Comparison of ENCODE assay signal across 21 cellular contexts in the genomic region with DNA sequence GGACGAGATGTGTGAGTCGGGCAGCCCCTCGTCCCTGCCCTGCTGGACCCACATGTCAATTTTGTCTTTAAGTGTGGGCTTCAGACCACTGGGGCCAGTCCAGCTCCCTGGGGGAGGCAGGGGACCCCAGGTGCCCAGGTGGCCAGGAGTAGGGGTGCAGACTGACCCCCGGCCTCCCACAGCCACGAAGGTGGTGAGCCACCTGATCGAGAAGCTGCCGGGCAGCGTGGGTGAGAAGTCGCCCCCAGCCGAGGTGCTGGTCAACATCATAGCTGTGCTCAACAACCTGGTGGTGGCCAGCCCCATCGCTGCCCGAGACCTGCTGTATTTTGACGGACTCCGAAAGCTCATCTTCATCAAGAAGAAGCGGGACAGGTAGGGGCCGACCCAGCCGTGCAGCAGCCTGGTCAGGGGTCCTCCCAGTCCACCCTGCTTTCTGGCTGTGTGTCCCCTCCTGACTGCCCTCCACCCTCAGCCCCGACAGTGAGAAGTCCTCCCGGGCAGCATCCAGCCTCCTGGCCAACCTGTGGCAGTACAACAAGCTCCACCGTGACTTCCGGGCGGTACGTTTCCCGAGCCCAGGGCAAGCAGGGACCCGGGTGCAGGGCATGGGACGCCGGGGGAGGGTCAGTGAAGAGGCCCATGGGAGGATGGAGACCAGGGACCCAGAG. TPM values are rescaled to one million over a fixed set of nuclear protein-coding genes. Genes with fewer than 3 reads are reported as not detected.
DNase-seq lines count a peak whose midpoint lies in the region; ATAC-seq, FAIRE-seq and TF ChIP-seq lines count a peak whose summit lies in the region.
"Had no signal": no experiment of that assay in that cellular context is flagged by ENCODE, and none has a peak within 500 bp of the region (broad histone marks: within the 10 kb centered on the region; RNA-seq: fewer than 3 reads in every experiment).

No MANE protein-coding gene starts in this region.

- peaks cover 15% of the 10 kb centered on the region for H3K27me3 ChIP-seq in IMR-90 (ENCODE audit: control insufficient read depth, insufficient read depth, low read length)
- H3K27me3 ChIP-seq in neuronal stem cell (ENCODE audit: control insufficient read depth in 3 of 3, insufficient read depth in 3 of 3, low read depth in 1 of 3, low read length in 3 of 3), result peaks cover 0 to 17% (median 7%) of the 10 kb centered on the region in 3 experiments

- no peaks in the 10 kb centered on the region for H3K9me3 Mint-ChIP-seq in activated T-cell treated with anti-CD3 and anti-CD28 coated beads, Interleukin-2, amount 50 U/mL, for 4 hours
- no peaks in the 10 kb centered on the region for H3K9me3 Mint-ChIP-seq in activated T-cell treated with anti-CD3 and anti-CD28 coated beads, Interleukin-2, amount 50 U/mL, for 72 hours

- no peak overlapping the region for H3K27ac ChIP-seq in IMR-90 (ENCODE audit: insufficient read depth, low read length)
- no peak overlapping the region for H3K27ac ChIP-seq in kidney (ENCODE audit: low read depth in 2 of 2, low read length in 2 of 2)
- no peak overlapping the region for H3K27ac ChIP-seq in neuronal stem cell (replicated peaks; ENCODE audit: low read length)
- H3K27ac ChIP-seq: BLaER1, SJSA1 had no signal

- H3K79me1 ChIP-seq in IMR-90 (ENCODE audit: low read depth in 1 of 2, low read length in 2 of 2) (no peaks in the 10 kb centered on the region), neuronal stem cell (ENCODE audit: low read depth, low read length) (peaks cover 2% of the 10 kb centered on the region)

- no peaks in the 10 kb centered on the region for H3K27me3 Mint-ChIP-seq in activated T-cell treated with anti-CD3 and anti-CD28 coated beads, Interleukin-2, amount 50 U/mL, for 4 hours (ENCODE audit: low read depth)
- H3K27me3 Mint-ChIP-seq in activated T-cell treated with anti-CD3 and anti-CD28 coated beads, Interleukin-2, amount 50 U/mL, for 72 hours (ENCODE audit: low read depth), result peaks cover 10% of the 10 kb centered on the region

- no peaks in the 10 kb centered on the region for H4K20me1 ChIP-seq in IMR-90 (ENCODE audit: insufficient read depth, low read length)

- peak overlapping the region; percentile 41 for H2BK12ac ChIP-seq in neuronal stem cell (ENCODE audit: low read length)

- dilution Hi-C loops in IMR-90 (cut with HindIII; ENCODE audit: low sequenced_read_pairs, unreplicated experiment), result no loop called here

- H3K4ac ChIP-seq in IMR-90 (ENCODE audit: low read depth, low read length), result no peak overlapping the region
- no peak overlapping the region for H3K4ac ChIP-seq in neuronal stem cell (ENCODE audit: low read length)

- POLR2A ChIA-PET in IMR-90 (lab: Charles Lee; ENCODE audit: unreplicated experiment), result no interaction called here

- 95% methylated on average over 24 of the region's 27 CpGs; no CpG with 5 or more reads in 1 of the 2 experiments for WGBS in IMR-90 (ENCODE audit: extremely low coverage in 2 of 2, insufficient read length in 1 of 2), 2 experiments
- WGBS in neuronal stem cell (ENCODE audit: extremely low coverage in 2 of 2, insufficient read length in 2 of 2, insufficient replicate concordance in 1 of 2), 2 donors, result no CpG with 5 or more reads among the region's 27 CpGs

- peaks cover 5% of the 10 kb centered on the region; the same call in 1 of the 2 replicates for H3K9me3 ChIP-seq in IMR-90 (ENCODE audit: control insufficient read depth, insufficient read depth, low read length)
- no peaks in the 10 kb centered on the region for H3K9me3 ChIP-seq in kidney (ENCODE audit: control insufficient read depth in 1 of 2, low read length in 2 of 2)
- peaks cover 0 to 6% of the 10 kb centered on the region in 2 donors for H3K9me3 ChIP-seq in neuronal stem cell (replicated peaks in 1 of 2; ENCODE audit: control insufficient read depth in 2 of 2, insufficient read depth in 1 of 2, low read depth in 1 of 2, low read length in 2 of 2)
- H3K9me3 ChIP-seq: SJSA1 had no signal

- no peak overlapping the region for H3K9ac ChIP-seq in IMR-90 (ENCODE audit: low read depth, low read length)
- no peak overlapping the region for H3K9ac ChIP-seq in kidney (ENCODE audit: low read length in 2 of 2)
- no peak overlapping the region for H3K9ac ChIP-seq in neuronal stem cell (ENCODE audit: low read depth, low read length, poor library complexity)
- H3K9ac ChIP-seq: BLaER1 had no signal

- H2BK20ac ChIP-seq in IMR-90 (ENCODE audit: low read depth, low read length), result no peak overlapping the region

- H2AK5ac ChIP-seq in IMR-90 (ENCODE audit: low read depth, low read length) (no peak overlapping the region), neuronal stem cell (ENCODE audit: low read depth, low read length) (peak overlapping the region; percentile 84)

- no peaks in the 10 kb centered on the region for H3K9me1 ChIP-seq in IMR-90 (ENCODE audit: insufficient read depth, low read length)

- TF ChIP-seq RAD21 in IMR-90 (IDR thresholded peaks at IDR 0.05; ENCODE audit: low read length), result no peak

- no peak overlapping the region for H2BK5ac ChIP-seq in IMR-90 (ENCODE audit: low read depth, low read length, poor library complexity, severe bottlenecking)
- H2BK5ac ChIP-seq in neuronal stem cell (ENCODE audit: low read length), result no peak overlapping the region

- CTCF ChIA-PET in IMR-90 (lab: Yijun Ruan, JAX), result no interaction called here

- no peak for ATAC-seq in activated T-cell treated with anti-CD3 and anti-CD28 coated beads, Interleukin-2, amount 50 U/mL, for 4 hours
- ATAC-seq in activated T-cell treated with anti-CD3 and anti-CD28 coated beads, Interleukin-2, amount 50 U/mL, for 72 hours (replicated peaks in 1 of 2), result no peak
- ATAC-seq in IMR-90 (ENCODE audit: low read depth), result no peak
- no peak for ATAC-seq in HG03457 (IDR thresholded peaks at IDR 0.05; ENCODE audit: unreplicated experiment)
- ATAC-seq: GM23338, PC-3 had no signal

- no peak for TF ChIP-seq CTCF in IMR-90 (conservative IDR thresholded peaks at IDR 0.05; ENCODE audit: low read depth, low read length)
- TF ChIP-seq CTCF in kidney (IDR thresholded peaks at IDR 0.05; ENCODE audit: borderline replicate concordance, extremely low read depth, insufficient read depth), result no peak

- no peak overlapping the region for H3K14ac ChIP-seq in IMR-90 (replicated peaks; ENCODE audit: low read depth, low read length)
- H3K14ac ChIP-seq in neuronal stem cell (ENCODE audit: low read length), result peak overlapping the region; percentile 90

- BruUV-seq in IMR-90 (replicated peaks; lab: Mats Ljungman, UMichigan), result no TSS peak

- H2BK120ac ChIP-seq in IMR-90 (ENCODE audit: low read depth, low read length) (no peak overlapping the region), neuronal stem cell (ENCODE audit: low read depth, low read length) (peak overlapping the region; percentile 61)

- no peak overlapping the region for H3K27ac Mint-ChIP-seq in activated T-cell treated with anti-CD3 and anti-CD28 coated beads, Interleukin-2, amount 50 U/mL, for 72 hours
- H3K27ac Mint-ChIP-seq: GM23338 had no signal

- H4K91ac ChIP-seq in IMR-90 (ENCODE audit: insufficient read depth, low read depth, low read length) (no peak overlapping the region), neuronal stem cell (ENCODE audit: low read depth, low read length, poor library complexity) (no peak overlapping the region)

- H3K4me1 Mint-ChIP-seq in activated T-cell treated with anti-CD3 and anti-CD28 coated beads, Interleukin-2, amount 50 U/mL, for 4 hours (ENCODE audit: low read depth), result peaks cover 7% of the 10 kb centered on the region
- peaks cover 8% of the 10 kb centered on the region for H3K4me1 Mint-ChIP-seq in activated T-cell treated with anti-CD3 and anti-CD28 coated beads, Interleukin-2, amount 50 U/mL, for 72 hours (ENCODE audit: low read depth)
- H3K4me1 Mint-ChIP-seq: GM23338 had no signal

- no peak for FAIRE-seq in kidney (lab: Jason Lieb, UNC)
- FAIRE-seq: GM12891, GM18507 had no signal

- H3K36me3 ChIP-seq in IMR-90 (ENCODE audit: control insufficient read depth, insufficient read depth, low read length), result no peaks in the 10 kb centered on the region
- no peaks in the 10 kb centered on the region for H3K36me3 ChIP-seq in kidney (ENCODE audit: control insufficient read depth in 1 of 2, insufficient read depth in 2 of 2, low read length in 2 of 2)
- no peaks in the 10 kb centered on the region for H3K36me3 ChIP-seq in neuronal stem cell (replicated peaks in 1 of 2; ENCODE audit: control insufficient read depth in 2 of 2, insufficient read depth in 2 of 2, low read length in 2 of 2)
- H3K36me3 ChIP-seq: SJSA1 had no signal

- no peaks in the 10 kb centered on the region for H3K36me3 Mint-ChIP-seq in activated T-cell treated with anti-CD3 and anti-CD28 coated beads, Interleukin-2, amount 50 U/mL, for 4 hours (ENCODE audit: insufficient read depth)
- H3K36me3 Mint-ChIP-seq in activated T-cell treated with anti-CD3 and anti-CD28 coated beads, Interleukin-2, amount 50 U/mL, for 72 hours (ENCODE audit: insufficient read depth in 2 of 2), result no peaks in the 10 kb centered on the region

- H3K56ac ChIP-seq in IMR-90 (ENCODE audit: extremely low read depth, insufficient read depth, low read length), result no peak overlapping the region

- no peak overlapping the region for H2AFZ ChIP-seq in IMR-90 (replicated peaks; ENCODE audit: low read length, poor library complexity)
- no peak overlapping the region for H2AFZ ChIP-seq in neuronal stem cell (ENCODE audit: low read length)
- H2AFZ ChIP-seq: GM23338 had no signal

- H3K18ac ChIP-seq in IMR-90 (ENCODE audit: low read depth, low read length) (no peak overlapping the region), neuronal stem cell (ENCODE audit: low read length) (peak overlapping the region; percentile 17)

- DNase-seq in activated T-cell treated with anti-CD3 and anti-CD28 coated beads, Interleukin-2, amount 50 U/mL, for 4 hours, result peak; percentile 5
- DNase-seq in activated T-cell treated with anti-CD3 and anti-CD28 coated beads, Interleukin-2, amount 50 U/mL, for 72 hours, result no peak
- DNase-seq in IMR-90 (no peak), kidney (peak; percentile 80), neuronal stem cell (ENCODE audit: low spot score) (no peak), HuH-7.5 (ENCODE audit: low spot score) (no peak)
- no peak for DNase-seq in activated naive CD4-positive, alpha-beta T cell (lab: John Stamatoyannopoulos, UW)
- DNase-seq: DMS 273 treated with DMSO at 0.1 percent for 48 hours, GDM1, NCI-H1092 treated with DMSO at 0.1 percent for 48 hours, NCI-H2081 treated with DMSO at 0.1 percent for 48 hours, NCI-H510A, NCI-H82, PC-3 had no signal

- H4K8ac ChIP-seq in IMR-90 (ENCODE audit: low read depth in 2 of 2, low read length in 2 of 2) (no peak overlapping the region), neuronal stem cell (ENCODE audit: low read depth, low read length) (peak overlapping the region; percentile 17)

- H3K23ac ChIP-seq in IMR-90 (ENCODE audit: low read depth, low read length), result no peak overlapping the region
- peak overlapping the region; percentile 55 for H3K23ac ChIP-seq in neuronal stem cell (ENCODE audit: low read depth, low read length, poor library complexity)

- no peak overlapping the region for H3K4me3 ChIP-seq in IMR-90 (ENCODE audit: insufficient read depth, low read depth, low read length)
- H3K4me3 ChIP-seq in kidney (ENCODE audit: low read length in 2 of 2), result no peak overlapping the region
- peak overlapping the region in 1 of 2 donors; percentile 20 for H3K4me3 ChIP-seq in neuronal stem cell (ENCODE audit: low read length in 2 of 2)
- H3K4me3 ChIP-seq: BLaER1, GM23338, SJSA1 had no signal

- H3K4me3 Mint-ChIP-seq in activated T-cell treated with anti-CD3 and anti-CD28 coated beads, Interleukin-2, amount 50 U/mL, for 4 hours, result no peak overlapping the region
- H3K4me3 Mint-ChIP-seq in activated T-cell treated with anti-CD3 and anti-CD28 coated beads, Interleukin-2, amount 50 U/mL, for 72 hours, result no peak overlapping the region
- H3K4me3 Mint-ChIP-seq: GM23338 had no signal

- in situ Hi-C loops in IMR-90 (cut with MboI; ENCODE audit: low sequenced_read_pairs), result no loop called here

- H2AK9ac ChIP-seq in IMR-90 (replicated peaks; ENCODE audit: low read depth, low read length, poor library complexity), result peak overlapping the region; percentile 28

- H2BK15ac ChIP-seq in IMR-90 (ENCODE audit: low read depth, low read length) (no peak overlapping the region), neuronal stem cell (ENCODE audit: low read length) (peak overlapping the region; percentile 67)

- H4K5ac ChIP-seq in IMR-90 (ENCODE audit: low read depth, low read length), result no peak overlapping the region

- H3K4me2 ChIP-seq in IMR-90 (ENCODE audit: low read depth, low read length), result no peak overlapping the region
- no peak overlapping the region for H3K4me2 ChIP-seq in neuronal stem cell (ENCODE audit: insufficient read depth, low read length, poor library complexity, severe bottlenecking)
- H3K4me2 ChIP-seq: BLaER1, GM23338 had no signal

- H3K4me1 ChIP-seq in IMR-90 (ENCODE audit: control insufficient read depth, insufficient read depth, low read length) (peaks cover 3% of the 10 kb centered on the region; the same call in 1 of the 2 replicates), kidney (ENCODE audit: control insufficient read depth in 1 of 2, insufficient read depth in 1 of 2, low read depth in 1 of 2, low read length in 2 of 2) (peaks cover 3 to 17% of the 10 kb centered on the region in 2 donors), neuronal stem cell (ENCODE audit: control insufficient read depth in 2 of 2, insufficient read depth in 1 of 2, low read depth in 1 of 2, low read length in 2 of 2) (peaks cover 0 to 3% of the 10 kb centered on the region in 2 donors)

- no peak for TF ChIP-seq POLR2A in IMR-90 (IDR thresholded peaks at IDR 0.05; ENCODE audit: low read depth, low read length)

- intact Hi-C loops in IMR-90 (cut with micrococcal nuclease), result no loop called here
- intact Hi-C loops in kidney (cut with DNase I), result no loop called here

RNA-seq across cellular contexts. Expression of gene PKP3, which starts 9.9 kb away (rescaled TPM):
- under 1 TPM; 0.11 to 0.40 (median 0.16) TPM for total RNA-seq in activated T-cell treated with anti-CD3 and anti-CD28 coated beads, Interleukin-2, amount 50 U/mL, for 4 hours
- 1 to 10 TPM in 1 of 2 donors, under 1 TPM in 1; 0.16 to 1.2 TPM for total RNA-seq in activated T-cell treated with anti-CD3 and anti-CD28 coated beads, Interleukin-2, amount 50 U/mL, for 72 hours
- total RNA-seq in IMR-90 (2012; rRNA removed), result 1.4 and 2.2 TPM in 2 replicates
- polyA plus RNA-seq in IMR-90 (2012; rRNA removed), result 1.5 and 2.6 TPM in 2 replicates
- 2.0 TPM in 2 replicates for polyA plus RNA-seq in IMR-90 (2012; cell fraction: cytosol; rRNA removed)
- 2.4 and 8.5 TPM in 2 replicates for polyA plus RNA-seq in IMR-90 (2012; cell fraction: nucleus; rRNA removed; ENCODE audit: low replicate concordance)
- 3.6 TPM for total RNA-seq in kidney
- polyA plus RNA-seq in kidney (ENCODE audit: insufficient read depth, low read depth, low replicate concordance), result 1.9 TPM
- polyA plus RNA-seq in neuronal stem cell (2013, experiment 1 of 2), result 0.40 TPM
- polyA plus RNA-seq in neuronal stem cell (2013, experiment 2 of 2), result 0.40 TPM

RNA-seq across cellular contexts. Expression of gene SIGIRR, which starts 10.9 kb away (rescaled TPM):
- total RNA-seq in activated T-cell treated with anti-CD3 and anti-CD28 coated beads, Interleukin-2, amount 50 U/mL, for 4 hours, result 10 to 100 TPM; 26.7 to 29.3 (median 29.2) TPM
- 10 to 100 TPM; 59.3 to 68.4 TPM for total RNA-seq in activated T-cell treated with anti-CD3 and anti-CD28 coated beads, Interleukin-2, amount 50 U/mL, for 72 hours
- total RNA-seq in IMR-90 (2012; rRNA removed) (9.4 and 10.9 TPM in 2 replicates), kidney (89.1 TPM)
- polyA plus RNA-seq in IMR-90 (2012; rRNA removed) (27.6 and 33.8 TPM in 2 replicates), kidney (ENCODE audit: insufficient read depth, low read depth, low replicate concordance) (181 TPM)
- 42.2 and 46.1 TPM in 2 replicates for polyA plus RNA-seq in IMR-90 (2012; cell fraction: cytosol; rRNA removed)
- 45.4 and 109 TPM in 2 replicates for polyA plus RNA-seq in IMR-90 (2012; cell fraction: nucleus; rRNA removed; ENCODE audit: low replicate concordance)
- 15.1 TPM for polyA plus RNA-seq in neuronal stem cell (2013, experiment 1 of 2)
- polyA plus RNA-seq in neuronal stem cell (2013, experiment 2 of 2), result 13.4 TPM

RNA-seq across cellular contexts. Expression of gene B4GALNT4, which starts 34.6 kb away (rescaled TPM):
- total RNA-seq in activated T-cell treated with anti-CD3 and anti-CD28 coated beads, Interleukin-2, amount 50 U/mL, for 4 hours, result 1 to 10 TPM; 3.8 to 6.1 (median 5.5) TPM
- total RNA-seq in activated T-cell treated with anti-CD3 and anti-CD28 coated beads, Interleukin-2, amount 50 U/mL, for 72 hours, result 1 to 10 TPM; 2.1 to 2.7 TPM
- total RNA-seq in IMR-90 (2012; rRNA removed) (5.2 and 6.1 TPM in 2 replicates), kidney (1.4 TPM)
- polyA plus RNA-seq in IMR-90 (2012; rRNA removed) (38.6 and 45.4 TPM in 2 replicates), kidney (ENCODE audit: insufficient read depth, low read depth, low replicate concordance) (0.82 TPM)
- polyA plus RNA-seq in IMR-90 (2012; cell fraction: cytosol; rRNA removed), result 23.3 and 32.7 TPM in 2 replicates
- 324 and 637 TPM in 2 replicates for polyA plus RNA-seq in IMR-90 (2012; cell fraction: nucleus; rRNA removed; ENCODE audit: low replicate concordance)
- 87.0 TPM for polyA plus RNA-seq in neuronal stem cell (2013, experiment 1 of 2)
- 87.3 TPM for polyA plus RNA-seq in neuronal stem cell (2013, experiment 2 of 2)
- total RNA-seq: SJSA1 had no signal

RNA-seq across cellular contexts. Expression of gene ANO9, which starts 37.9 kb away (rescaled TPM):
- 10 to 100 TPM; 16.5 to 21.7 (median 20.4) TPM for total RNA-seq in activated T-cell treated with anti-CD3 and anti-CD28 coated beads, Interleukin-2, amount 50 U/mL, for 4 hours
- total RNA-seq in activated T-cell treated with anti-CD3 and anti-CD28 coated beads, Interleukin-2, amount 50 U/mL, for 72 hours, result 10 to 100 TPM; 34.3 to 56.5 TPM
- total RNA-seq in IMR-90 (2012; rRNA removed) (not detected in 2 replicates), kidney (21.8 TPM)
- polyA plus RNA-seq in IMR-90 (2012; rRNA removed) (not detected in 2 replicates), kidney (ENCODE audit: insufficient read depth, low read depth, low replicate concordance) (11.3 TPM)
- 0.01 TPM in 1 of 2 replicates, not detected in the other for polyA plus RNA-seq in IMR-90 (2012; cell fraction: cytosol; rRNA removed)
- polyA plus RNA-seq in IMR-90 (2012; cell fraction: nucleus; rRNA removed; ENCODE audit: low replicate concordance), result 0.18 and 0.23 TPM in 2 replicates
- 2.8 TPM for polyA plus RNA-seq in neuronal stem cell (2013, experiment 1 of 2)
- polyA plus RNA-seq in neuronal stem cell (2013, experiment 2 of 2), result 1.9 TPM
- total RNA-seq: A172, SJSA1 had no signal

RNA-seq across cellular contexts. Expression of gene PTDSS2, which starts 46.2 kb away (rescaled TPM):
- 10 to 100 TPM; 25.7 to 30.9 (median 29.1) TPM for total RNA-seq in activated T-cell treated with anti-CD3 and anti-CD28 coated beads, Interleukin-2, amount 50 U/mL, for 4 hours
- 10 to 100 TPM; 20.6 to 22.5 TPM for total RNA-seq in activated T-cell treated with anti-CD3 and anti-CD28 coated beads, Interleukin-2, amount 50 U/mL, for 72 hours
- 21.4 and 23.5 TPM in 2 replicates for total RNA-seq in IMR-90 (2012; rRNA removed)
- polyA plus RNA-seq in IMR-90 (2012; rRNA removed), result 26.6 and 29.8 TPM in 2 replicates
- 32.6 and 35.1 TPM in 2 replicates for polyA plus RNA-seq in IMR-90 (2012; cell fraction: cytosol; rRNA removed)
- polyA plus RNA-seq in IMR-90 (2012; cell fraction: nucleus; rRNA removed; ENCODE audit: low replicate concordance), result 129 and 308 TPM in 2 replicates
- total RNA-seq in kidney, result 28.5 TPM
- 37.7 TPM for polyA plus RNA-seq in kidney (ENCODE audit: insufficient read depth, low read depth, low replicate concordance)
- 27.4 TPM for polyA plus RNA-seq in neuronal stem cell (2013, experiment 1 of 2)
- 26.0 TPM for polyA plus RNA-seq in neuronal stem cell (2013, experiment 2 of 2)

Comparison
In these comparisons a context has a peak if more than half of its experiments do, and no peak if none do; other contexts are left out.
1. DNase-seq: peak in activated T-cell treated with anti-CD3 and anti-CD28 coated beads, Interleukin-2, amount 50 U/mL, for 4 hours (single experiment) and kidney (single experiment); none in activated T-cell treated with anti-CD3 and anti-CD28 coated beads, Interleukin-2, amount 50 U/mL, for 72 hours (0 of 2), IMR-90 (single experiment), neuronal stem cell (single experiment), HuH-7.5 (single experiment) and activated naive CD4-positive, alpha-beta T cell (0 of 4).